Comparison of ENCODE assay signal across 20 cellular contexts in the genomic region with DNA sequence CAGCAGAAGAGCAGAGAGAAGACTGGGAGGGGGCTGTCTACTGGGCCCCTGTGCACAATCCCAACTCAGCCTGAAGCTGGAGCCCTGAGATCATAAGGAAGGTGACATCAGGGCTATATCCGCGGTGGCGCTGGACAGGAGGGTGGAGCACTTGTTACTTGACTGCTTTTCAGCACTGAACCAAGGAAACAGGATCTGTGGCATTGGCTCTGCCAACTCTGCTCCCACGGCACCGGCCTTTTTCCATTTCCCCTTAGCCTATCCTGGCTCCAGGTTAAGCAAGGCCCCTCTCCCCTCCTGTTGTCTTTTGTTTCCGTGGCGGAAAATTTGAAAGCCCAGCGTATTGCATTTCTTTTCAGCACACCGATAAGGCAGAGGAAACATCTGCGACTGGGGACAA.
DNase-seq lines count a peak whose midpoint lies in the region; ATAC-seq and TF ChIP-seq lines count a peak whose summit lies in the region.
"Had no signal": no experiment of that assay in that cellular context is flagged by ENCODE, and none has a peak within 500 bp of the region (broad histone marks: within the 10 kb centered on the region; RNA-seq: fewer than 3 reads in every experiment).

No MANE protein-coding gene starts in this region.

- H3K18ac ChIP-seq in neuronal stem cell (ENCODE audit: low read length) = peak overlapping the region; percentile 12

- peak; percentile 27 for DNase-seq in DMS153 treated with DMSO at 0.1 percent for 48 hours (lab: John Stamatoyannopoulos, UW; ENCODE audit: unreplicated experiment)
- DNase-seq in cerebellar cortex (ENCODE audit: low spot score) = peak; percentile 4
- peak; percentile 55 to 82 (median 74) for DNase-seq in right cardiac atrium
- no peak for DNase-seq in neuronal stem cell (ENCODE audit: low spot score)
- DNase-seq in NCI-H1694 treated with DMSO at 0.1 percent for 48 hours (lab: John Stamatoyannopoulos, UW) = no peak
- no peak for DNase-seq in upper lobe of left lung
- DNase-seq in T-helper 9 cell = no peak
- DNase-seq: activated CD4-positive, CD25-positive, alpha-beta regulatory T cell; activated CD8-positive, alpha-beta memory T cell treated with anti-CD3 and anti-CD28 coated beads, Interleukin-2, amount 10 ng/mL, durations not matched to agents 7 days and 5 days; activated gamma-delta T cell treated with Interleukin-2 at 50 U/mL for 16 hours; immature natural killer cell; IMR-90; MV-4-11; NCI-H82; RPMI8226; small intestine; stimulated activated naive B cell treated with anti-CD40 and anti-IgM and Interleukin-4, amounts not matched to agents 10 μg/mL and 1 μg/mL and 100 μg/mL, for 72 hours; T-cell had no signal

- H3K9me3 ChIP-seq in right cardiac atrium (ENCODE audit: control insufficient read depth, low read length) (no peaks in the 10 kb centered on the region), neuronal stem cell (replicated peaks in 1 of 2; ENCODE audit: control insufficient read depth in 2 of 2, insufficient read depth in 1 of 2, low read depth in 1 of 2, low read length in 2 of 2) (peaks cover under 1 to 3% of the 10 kb centered on the region in 2 donors), upper lobe of left lung (no peaks in the 10 kb centered on the region)
- H3K9me3 ChIP-seq: ascending aorta had no signal

- peak; percentile 79 to 87 for ATAC-seq in right cardiac atrium
- ATAC-seq in upper lobe of left lung (ENCODE audit: low FRiP score in 2 of 2) = no peak
- ATAC-seq in GM18520 (IDR thresholded peaks at IDR 0.05; ENCODE audit: unreplicated experiment) = no peak
- ATAC-seq: activated CD8-positive, alpha-beta memory T cell treated with anti-CD3 and anti-CD28 coated beads, Interleukin-2, amount 10 ng/mL, durations not matched to agents 7 days and 5 days; stimulated activated naive B cell treated with anti-CD40 and anti-IgM and Interleukin-4, amounts not matched to agents 10 μg/mL and 1 μg/mL and 100 μg/mL, for 72 hours; T-cell had no signal

- TF ChIP-seq EP300 in upper lobe of left lung (IDR thresholded peaks at IDR 0.05) = no peak

- no peak overlapping the region for H3K23ac ChIP-seq in neuronal stem cell (ENCODE audit: low read depth, low read length, poor library complexity)

- no peak overlapping the region for H3K4ac ChIP-seq in neuronal stem cell (ENCODE audit: low read length)

- H3K36me3 ChIP-seq in neuronal stem cell (replicated peaks in 1 of 2; ENCODE audit: control insufficient read depth in 2 of 2, insufficient read depth in 2 of 2, low read length in 2 of 2) (no peaks in the 10 kb centered on the region), upper lobe of left lung (no peaks in the 10 kb centered on the region)
- H3K36me3 ChIP-seq: ascending aorta had no signal

- H3K27ac ChIP-seq in right cardiac atrium (ENCODE audit: low read length) = no peak overlapping the region
- H3K27ac ChIP-seq in neuronal stem cell (replicated peaks; ENCODE audit: low read length) = no peak overlapping the region
- H3K27ac ChIP-seq in upper lobe of left lung = no peak overlapping the region
- H3K27ac ChIP-seq: ascending aorta had no signal

- intact Hi-C loops in right cardiac atrium (cut with DNase I) = loop anchor here in 2 of 4 donors (10.0 kb wide), 2 partner anchors 83 to 127 kb away; a partner anchor contains a TSS

- no peak for TF ChIP-seq CTCF in upper lobe of left lung (IDR thresholded peaks at IDR 0.05)

- H3K9ac ChIP-seq in neuronal stem cell (ENCODE audit: low read depth, low read length, poor library complexity) = no peak overlapping the region

- H3K27me3 ChIP-seq in right cardiac atrium (ENCODE audit: control insufficient read depth, insufficient read depth) = no peaks in the 10 kb centered on the region
- peaks cover 0 to 26% (median 4%) of the 10 kb centered on the region in 3 experiments for H3K27me3 ChIP-seq in neuronal stem cell (ENCODE audit: control insufficient read depth in 3 of 3, insufficient read depth in 3 of 3, low read depth in 1 of 3, low read length in 3 of 3)
- no peaks in the 10 kb centered on the region for H3K27me3 ChIP-seq in upper lobe of left lung
- H3K27me3 ChIP-seq: ascending aorta had no signal

- no peak overlapping the region for H4K8ac ChIP-seq in neuronal stem cell (ENCODE audit: low read depth, low read length)

- H2BK12ac ChIP-seq in neuronal stem cell (ENCODE audit: low read length) = no peak overlapping the region

- H3K79me1 ChIP-seq in neuronal stem cell (ENCODE audit: low read depth, low read length) = no peaks in the 10 kb centered on the region

- H2BK5ac ChIP-seq in neuronal stem cell (ENCODE audit: low read length) = no peak overlapping the region

- H3K4me1 ChIP-seq in right cardiac atrium (ENCODE audit: control insufficient read depth, insufficient read depth, low read length) (peaks cover 5% of the 10 kb centered on the region), neuronal stem cell (ENCODE audit: control insufficient read depth in 2 of 2, insufficient read depth in 1 of 2, low read depth in 1 of 2, low read length in 2 of 2) (peaks cover 3 to 9% of the 10 kb centered on the region in 2 donors), upper lobe of left lung (peaks cover 0 to 9% (median 3%) of the 10 kb centered on the region in 4 donors)
- H3K4me1 ChIP-seq: ascending aorta had no signal

- H3K14ac ChIP-seq in neuronal stem cell (ENCODE audit: low read length) = no peak overlapping the region

- no peak overlapping the region for H2BK120ac ChIP-seq in neuronal stem cell (ENCODE audit: low read depth, low read length)

- no peak overlapping the region for H3K4me3 ChIP-seq in right cardiac atrium (ENCODE audit: low read length)
- H3K4me3 ChIP-seq in neuronal stem cell (ENCODE audit: low read length in 2 of 2) = no peak overlapping the region
- no peak overlapping the region for H3K4me3 ChIP-seq in upper lobe of left lung
- H3K4me3 ChIP-seq: ascending aorta had no signal

- H2AFZ ChIP-seq in neuronal stem cell (ENCODE audit: low read length) = peak overlapping the region; percentile 78

- WGBS in right cardiac atrium = 27% methylated on average over 10 of the region's 10 CpGs
- no CpG with 5 or more reads among the region's 10 CpGs for WGBS in neuronal stem cell (ENCODE audit: extremely low coverage in 2 of 2, insufficient read length in 2 of 2, insufficient replicate concordance in 1 of 2), 2 donors
- WGBS in upper lobe of left lung, 2 donors = 21 to 33% methylated on average over 10 of the region's 10 CpGs

- H4K91ac ChIP-seq in neuronal stem cell (ENCODE audit: low read depth, low read length, poor library complexity) = no peak overlapping the region

- H3K4me2 ChIP-seq in neuronal stem cell (ENCODE audit: insufficient read depth, low read length, poor library complexity, severe bottlenecking) = no peak overlapping the region

- no peak overlapping the region for H2BK15ac ChIP-seq in neuronal stem cell (ENCODE audit: low read length)

- no peak for TF ChIP-seq POLR2A in upper lobe of left lung (IDR thresholded peaks at IDR 0.05)

- H2AK5ac ChIP-seq in neuronal stem cell (ENCODE audit: low read depth, low read length) = peak overlapping the region; percentile 25

Comparison
In these comparisons a context has a peak if more than half of its experiments do, and no peak if none do; other contexts are left out.
1. DNase-seq: peak in DMS153 treated with DMSO at 0.1 percent for 48 hours (single experiment), cerebellar cortex (single experiment) and right cardiac atrium (3 of 3); none in neuronal stem cell (single experiment), NCI-H1694 treated with DMSO at 0.1 percent for 48 hours (single experiment), upper lobe of left lung (0 of 2) and T-helper 9 cell (single experiment).
2. ATAC-seq: peak in right cardiac atrium (2 of 2); none in upper lobe of left lung (0 of 2) and GM18520 (single experiment).